In genomic region chr10:1154531-1154930, GRCh38 we compare ENCODE assay signal across 19 cellular contexts.
DNase-seq lines count a peak whose midpoint lies in the region; ATAC-seq and TF ChIP-seq lines count a peak whose summit lies in the region.
"Had no signal": no experiment of that assay in that cellular context is flagged by ENCODE, and none has a peak within 500 bp of the region (broad histone marks: within the 10 kb centered on the region; RNA-seq: fewer than 3 reads in every experiment).

No MANE protein-coding gene starts in this region.

- no peak overlapping the region for H3K4me3 Mint-ChIP-seq in endodermal cell
- H3K4me3 Mint-ChIP-seq: B cell; CD8-positive, alpha-beta T cell had no signal

- intact Hi-C loops in spleen (cut with DNase I; ENCODE audit: low total_unique reads) (no loop called here), left cardiac atrium (cut with DNase I) (no loop called here)

- no peak for ATAC-seq in left cardiac atrium
- ATAC-seq: CD8-positive, alpha-beta T cell; HepG2 had no signal

- no peaks in the 10 kb centered on the region for H3K36me3 Mint-ChIP-seq in endodermal cell (ENCODE audit: low read depth)
- H3K36me3 Mint-ChIP-seq: CD8-positive, alpha-beta T cell had no signal

- no peak overlapping the region for H3K9ac ChIP-seq in BLaER1 treated with 17β-estradiol and CSF1 and Interleukin-3, amounts not matched to agents 10 nM and 100 nM
- H3K9ac ChIP-seq in endodermal cell (ENCODE audit: extremely low read depth, low read length, poor library complexity, severe bottlenecking) = no peak overlapping the region
- no peak overlapping the region for H3K9ac ChIP-seq in MM.1S (ENCODE audit: low read length)

- H3K27ac Mint-ChIP-seq in endodermal cell = no peak overlapping the region
- H3K27ac Mint-ChIP-seq: B cell; CD8-positive, alpha-beta T cell had no signal

- no peak overlapping the region for H3K4me3 ChIP-seq in BLaER1 treated with 17β-estradiol and CSF1 and Interleukin-3, amounts not matched to agents 10 nM and 100 nM
- no peak overlapping the region for H3K4me3 ChIP-seq in H7 (ENCODE audit: insufficient read depth, low read depth, low read length)
- H3K4me3 ChIP-seq in endodermal cell (ENCODE audit: low read length) = no peak overlapping the region
- H3K4me3 ChIP-seq in spleen = no peak overlapping the region
- H3K4me3 ChIP-seq in MM.1S (ENCODE audit: low read length) = no peak overlapping the region
- H3K4me3 ChIP-seq: MG63, Peyer's patch had no signal

- no peaks in the 10 kb centered on the region for H3K9me2 ChIP-seq in MM.1S (replicated peaks; ENCODE audit: insufficient read depth, low read length)

- H3K9me3 Mint-ChIP-seq in endodermal cell = no peaks in the 10 kb centered on the region
- H3K9me3 Mint-ChIP-seq: CD8-positive, alpha-beta T cell had no signal

- DNase-seq in H7 = peak; percentile 66
- DNase-seq in endodermal cell = peak; percentile 36
- peak; percentile 44 for DNase-seq in spleen
- no peak for DNase-seq in MM.1S
- DNase-seq in DMS 273 (lab: John Stamatoyannopoulos, UW; ENCODE audit: unreplicated experiment) = no peak
- no peak for DNase-seq in left cardiac atrium
- DNase-seq: DMS 273 treated with DMSO at 0.1 percent for 48 hours, EL, MG63, NCI-H1105 treated with DMSO at 0.1 percent for 48 hours, NCI-H187, NCI-H2171, NCI-H82, Right ventricle myocardium superior had no signal

- H4K20me1 ChIP-seq in BLaER1 treated with 17β-estradiol and CSF1 and Interleukin-3, amounts not matched to agents 10 nM and 100 nM = peaks cover 0 to 4% (median 0%) of the 10 kb centered on the region in 11 experiments; a peak in 2 of 22 replicates
- H4K20me1 ChIP-seq in MM.1S (ENCODE audit: insufficient read depth, low read length) = no peaks in the 10 kb centered on the region

- peaks cover 23% of the 10 kb centered on the region for H3K4me1 Mint-ChIP-seq in endodermal cell
- H3K4me1 Mint-ChIP-seq: B cell had no signal

- H3K27me3 Mint-ChIP-seq in endodermal cell (ENCODE audit: insufficient read depth) = peaks cover 5% of the 10 kb centered on the region

- peaks cover 17 to 74% (median 61%) of the 10 kb centered on the region in 10 experiments for H3K4me1 ChIP-seq in BLaER1 treated with 17β-estradiol and CSF1 and Interleukin-3, amounts not matched to agents 10 nM and 100 nM
- H3K4me1 ChIP-seq in endodermal cell (ENCODE audit: control insufficient read depth, insufficient read depth, low read length) (no peaks in the 10 kb centered on the region), spleen (peaks cover 0 to 13% (median under 1%) of the 10 kb centered on the region in 6 donors), MM.1S (ENCODE audit: low read length) (no peaks in the 10 kb centered on the region)
- H3K4me1 ChIP-seq: Peyer's patch had no signal

- H2AFZ ChIP-seq in MM.1S (ENCODE audit: low read length) = no peak overlapping the region

- no peaks in the 10 kb centered on the region for H3K9me3 ChIP-seq in BLaER1 treated with 17β-estradiol and CSF1 and Interleukin-3, amounts not matched to agents 10 nM and 100 nM (replicated peaks in 1 of 11)
- H3K9me3 ChIP-seq in endodermal cell (ENCODE audit: control insufficient read depth, low read length) (no peaks in the 10 kb centered on the region), spleen (no peaks in the 10 kb centered on the region), MM.1S (replicated peaks; ENCODE audit: insufficient read depth, low read length) (no peaks in the 10 kb centered on the region)
- H3K9me3 ChIP-seq: MG63, Peyer's patch had no signal

- no peaks in the 10 kb centered on the region for H3K36me3 ChIP-seq in BLaER1 treated with 17β-estradiol and CSF1 and Interleukin-3, amounts not matched to agents 10 nM and 100 nM
- H3K36me3 ChIP-seq in H7 (replicated peaks; ENCODE audit: control insufficient read depth, insufficient read depth, low read length) = no peaks in the 10 kb centered on the region
- no peaks in the 10 kb centered on the region for H3K36me3 ChIP-seq in endodermal cell (ENCODE audit: control insufficient read depth, insufficient read depth, low read length)
- H3K36me3 ChIP-seq in spleen = no peaks in the 10 kb centered on the region
- no peaks in the 10 kb centered on the region for H3K36me3 ChIP-seq in MM.1S (replicated peaks; ENCODE audit: insufficient read depth, low read length)
- H3K36me3 ChIP-seq: MG63, Peyer's patch had no signal

- TF ChIP-seq POLR2A in spleen (IDR thresholded peaks at IDR 0.05) = no peak

- H3F3A ChIP-seq in MM.1S (ENCODE audit: insufficient read depth, low read length) = no peaks in the 10 kb centered on the region

- H3K27ac ChIP-seq in BLaER1 treated with 17β-estradiol and CSF1 and Interleukin-3, amounts not matched to agents 10 nM and 100 nM = no peak overlapping the region
- H3K27ac ChIP-seq in endodermal cell (ENCODE audit: low read depth, low read length) (no peak overlapping the region), spleen (no peak overlapping the region), MM.1S (ENCODE audit: low read length) (no peak overlapping the region)
- H3K27ac ChIP-seq: Peyer's patch had no signal

- WGBS in endodermal cell (ENCODE audit: insufficient coverage in 1 of 2, insufficient read length in 1 of 2), 2 experiments = 87 to 90% methylated on average over 8 of the region's 8 CpGs
- WGBS in spleen, 5 donors = 65 to 83% (median 75%) methylated on average over 8 of the region's 8 CpGs

- peak overlapping the region in 8 of 11 experiments; percentile 31 to 94 (median 82); a peak in 13 of 22 replicates for H3K4me2 ChIP-seq in BLaER1 treated with 17β-estradiol and CSF1 and Interleukin-3, amounts not matched to agents 10 nM and 100 nM
- H3K4me2 ChIP-seq in MM.1S (ENCODE audit: low read depth, low read length) = no peak overlapping the region

- H3K27me3 ChIP-seq in BLaER1 treated with 17β-estradiol and CSF1 and Interleukin-3, amounts not matched to agents 10 nM and 100 nM = peaks cover 0 to 10% (median 0%) of the 10 kb centered on the region in 11 experiments; a peak in 1 of 22 replicates
- H3K27me3 ChIP-seq in H7 (ENCODE audit: control insufficient read depth, insufficient read depth, low read length) (no peaks in the 10 kb centered on the region), endodermal cell (ENCODE audit: control insufficient read depth, insufficient read depth, low read length, poor library complexity, severe bottlenecking) (no peaks in the 10 kb centered on the region), spleen (replicated peaks in 1 of 7) (peaks cover 0 to 12% (median 0%) of the 10 kb centered on the region in 7 donors), MM.1S (replicated peaks; ENCODE audit: insufficient read depth, low read length) (no peaks in the 10 kb centered on the region)
- H3K27me3 ChIP-seq: MG63, Peyer's patch had no signal

- TF ChIP-seq CTCF in endodermal cell (conservative IDR thresholded peaks at IDR 0.05) (no peak), spleen (IDR thresholded peaks at IDR 0.05 in 8 of 11, conservative IDR thresholded peaks at IDR 0.05 in 3 of 11) (no peak), MM.1S (IDR thresholded peaks at IDR 0.05; ENCODE audit: low read length) (no peak)

- no peaks in the 10 kb centered on the region for H3K79me2 ChIP-seq in MM.1S (ENCODE audit: low read length)

Comparison
In these comparisons a context has a peak if more than half of its experiments do, and no peak if none do; other contexts are left out.
1. DNase-seq: peak in H7 (single experiment), endodermal cell (single experiment) and spleen (single experiment); none in MM.1S (single experiment), DMS 273 (single experiment) and left cardiac atrium (single experiment).